ENCODE assay signal across 19 cellular contexts in the genomic region with DNA sequence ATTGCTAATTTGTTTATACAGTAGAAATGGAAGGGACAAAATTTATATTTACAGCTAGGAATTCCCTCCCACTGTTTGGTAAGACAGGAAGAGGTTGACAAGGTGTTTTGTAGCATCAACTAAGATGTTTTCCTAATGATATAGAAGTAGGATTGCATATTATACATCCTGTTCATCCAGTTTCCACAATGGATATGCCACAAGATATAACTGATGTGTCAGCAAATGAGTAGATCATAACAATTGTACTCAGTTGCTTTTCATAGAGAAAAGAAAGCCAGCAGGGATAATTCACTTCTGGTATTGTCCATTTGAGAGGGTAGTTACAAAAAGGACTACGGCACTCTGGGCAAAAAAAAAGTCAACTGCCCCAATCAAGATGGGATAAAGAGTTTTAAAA.
DNase-seq lines count a peak whose midpoint lies in the region; ATAC-seq, FAIRE-seq and TF ChIP-seq lines count a peak whose summit lies in the region.
"Had no signal": no experiment of that assay in that cellular context is flagged by ENCODE, and none has a peak within 500 bp of the region (broad histone marks: within the 10 kb centered on the region; RNA-seq: fewer than 3 reads in every experiment).

No MANE protein-coding gene starts in this region.

- H3K27me3 ChIP-seq in HepG2 (ENCODE audit: control insufficient read depth in 1 of 2, insufficient read depth in 2 of 2, low read length in 2 of 2): no peaks in the 10 kb centered on the region
- no peaks in the 10 kb centered on the region for H3K27me3 ChIP-seq in right lobe of liver
- H3K27me3 ChIP-seq in K562 (ENCODE audit: control insufficient read depth in 2 of 2, insufficient read depth in 2 of 2, low read length in 2 of 2): no peaks in the 10 kb centered on the region

- H3K4me2 ChIP-seq in HepG2 (ENCODE audit: low read depth, low read length) (no peak overlapping the region), K562 (ENCODE audit: insufficient read depth, low read length) (no peak overlapping the region)
- H3K4me2 ChIP-seq: GM23338 had no signal

- H3K9ac ChIP-seq in HepG2 (ENCODE audit: insufficient read depth, low read depth, low read length) (no peak overlapping the region), K562 (ENCODE audit: insufficient read depth in 1 of 2, low read depth in 2 of 2, low read length in 2 of 2) (no peak overlapping the region)

- in situ Hi-C loops in HepG2 (cut with HindIII; ENCODE audit: extremely low pct_ligation_motif_present, low pct_unique_long_range_greater_than_20kb): no loop called here
- in situ Hi-C loops in K562 (cut with MboI): no loop called here

- H3K9me3 ChIP-seq in HepG2 (ENCODE audit: low read length) (no peaks in the 10 kb centered on the region), right lobe of liver (no peaks in the 10 kb centered on the region), K562 (replicated peaks; ENCODE audit: control insufficient read depth, insufficient read depth, low read depth, low read length) (no peaks in the 10 kb centered on the region)

- WGBS in HepG2 (ENCODE audit: low lambda C conversion rate): 0% methylated on average over 1 of the region's 1 CpG
- WGBS in right lobe of liver (ENCODE audit: insufficient coverage, low coverage, low lambda C conversion rate, missing lambda C conversion rate): 56% methylated on average over 1 of the region's 1 CpG
- WGBS in K562 (ENCODE audit: insufficient coverage, low coverage, missing lambda C conversion rate): 6% methylated on average over 1 of the region's 1 CpG

- H3K4me3 ChIP-seq in HepG2 (replicated peaks in 1 of 3; ENCODE audit: insufficient read depth in 1 of 3, low read depth in 2 of 3, low read length in 3 of 3): no peak overlapping the region
- H3K4me3 ChIP-seq in right lobe of liver: no peak overlapping the region
- no peak overlapping the region for H3K4me3 ChIP-seq in K562
- H3K4me3 ChIP-seq: GM23338 had no signal

- CTCF ChIA-PET in HepG2 (lab: Yijun Ruan, JAX; ENCODE audit: low intra/inter-chr PET ratio, low total read pairs): no interaction called here
- CTCF ChIA-PET in K562 (lab: Yijun Ruan, JAX; ENCODE audit: low intra/inter-chr PET ratio): no interaction called here

- POLR2A ChIA-PET in HepG2 (lab: Yijun Ruan, JAX): no interaction called here
- POLR2A ChIA-PET in K562 (lab: Yijun Ruan, JAX): no interaction called here

- TF ChIP-seq CTCF in HepG2 (CRISPR knock-in tag; IDR thresholded peaks at IDR 0.05) (no peak), right lobe of liver (IDR thresholded peaks at IDR 0.05) (no peak), K562 (IDR thresholded peaks at IDR 0.05 in 2 of 3, conservative IDR thresholded peaks at IDR 0.05 in 1 of 3; ENCODE audit: insufficient read depth in 2 of 3, low read depth in 1 of 3, low read length in 3 of 3) (no peak)

- DNase-seq in HepG2 (ENCODE audit: low spot score) (no peak), right lobe of liver (no peak), K562 (ENCODE audit: extremely low read depth in 1 of 4, low spot score in 3 of 4) (no peak), Right ventricle myocardium superior (no peak)
- DNase-seq: 8988T; C1 segment of cervical spinal cord; Calu3; CD4-positive, alpha-beta memory T cell; COR-L47; DMS53; DMS79 treated with DMSO at 0.1 percent for 48 hours; GF-D8; H9 had no signal

- H3K4me1 ChIP-seq in HepG2 (ENCODE audit: insufficient read depth, low read length) (no peaks in the 10 kb centered on the region), right lobe of liver (no peaks in the 10 kb centered on the region), K562 (replicated peaks in 1 of 2; ENCODE audit: control insufficient read depth in 2 of 2, insufficient read depth in 2 of 2, low read length in 2 of 2) (no peaks in the 10 kb centered on the region)

- TF ChIP-seq POLR2A in HepG2 (IDR thresholded peaks at IDR 0.05; ENCODE audit: insufficient read depth in 1 of 2, low read depth in 2 of 2, low read length in 2 of 2) (no peak), right lobe of liver (IDR thresholded peaks at IDR 0.05) (no peak), K562 (conservative IDR thresholded peaks at IDR 0.05) (no peak)

- TF ChIP-seq EP300 in HepG2 (IDR thresholded peaks at IDR 0.05; ENCODE audit: low read depth in 2 of 2, low read length in 2 of 2) (no peak), HepG2 (CRISPR knock-in tag; IDR thresholded peaks at IDR 0.05; ENCODE audit: borderline replicate concordance) (no peak), K562 (IDR thresholded peaks at IDR 0.05; ENCODE audit: low read length) (no peak)

- FAIRE-seq in HepG2 (lab: Jason Lieb, UNC) (no peak), K562 (lab: Jason Lieb, UNC) (no peak)
- FAIRE-seq: GM12891, GM18507 had no signal

- H3K9me1 ChIP-seq in K562 (ENCODE audit: control insufficient read depth, insufficient read depth, low read length): no peaks in the 10 kb centered on the region

- BruUV-seq in HepG2 (replicated peaks; lab: Mats Ljungman, UMichigan) (no TSS peak), K562 (replicated peaks; lab: Mats Ljungman, UMichigan) (no TSS peak)

- H2AFZ ChIP-seq in HepG2 (ENCODE audit: low read length) (no peak overlapping the region), K562 (ENCODE audit: low read depth, low read length) (no peak overlapping the region)
- H2AFZ ChIP-seq: GM23338 had no signal

- ATAC-seq in HepG2 (no peak), right lobe of liver (no peak), K562 (no peak), esophagus mucosa (peak; percentile 78), Right ventricle myocardium superior (ENCODE audit: poor library complexity) (no peak)
- ATAC-seq in activated CD4-positive, CD25-positive, alpha-beta regulatory T cell treated with anti-CD3 and anti-CD28 coated beads, Interleukin-2, amount 50 U/mL, for 24 hours: no peak
- ATAC-seq: GM23338, HCT116 had no signal

- H3K79me2 ChIP-seq in HepG2 (ENCODE audit: insufficient read depth, low read length) (no peaks in the 10 kb centered on the region), K562 (ENCODE audit: control insufficient read depth, insufficient read depth, low read length) (no peaks in the 10 kb centered on the region)

- intact Hi-C loops in HepG2 (cut with micrococcal nuclease; ENCODE audit: unreplicated experiment): no loop called here
- intact Hi-C loops in right lobe of liver (cut with DNase I): no loop called here
- intact Hi-C loops in K562 (cut with micrococcal nuclease): no loop called here
- intact Hi-C loops in Right ventricle myocardium superior (cut with DNase I): no loop called here

- H3K27ac ChIP-seq in HepG2 (ENCODE audit: extremely low read length, insufficient read depth, low read length): no peak overlapping the region
- H3K27ac ChIP-seq in right lobe of liver: no peak overlapping the region
- H3K27ac ChIP-seq in K562 (ENCODE audit: extremely low read depth, low read depth, low read length): no peak overlapping the region

- no peak for TF ChIP-seq RAD21 in HepG2 (CRISPR knock-in tag; IDR thresholded peaks at IDR 0.05)
- no peak for TF ChIP-seq RAD21 in K562 (CRISPR knock-in tag; conservative IDR thresholded peaks at IDR 0.05 in 1 of 2, IDR thresholded peaks at IDR 0.05 in 1 of 2)

- no peaks in the 10 kb centered on the region for H3K36me3 ChIP-seq in HepG2 (replicated peaks in 1 of 2; ENCODE audit: control insufficient read depth in 1 of 2, insufficient read depth in 2 of 2, low read length in 2 of 2)
- no peaks in the 10 kb centered on the region for H3K36me3 ChIP-seq in right lobe of liver
- H3K36me3 ChIP-seq in K562 (ENCODE audit: control insufficient read depth, insufficient read depth, low read length): no peaks in the 10 kb centered on the region

- H4K20me1 ChIP-seq in HepG2 (ENCODE audit: insufficient read depth, low read length): no peaks in the 10 kb centered on the region
- no peaks in the 10 kb centered on the region for H4K20me1 ChIP-seq in K562 (replicated peaks; ENCODE audit: control insufficient read depth, insufficient read depth, low read length)

TF ChIP-seq in HepG2, 621 proteins besides CTCF, POLR2A, EP300 and RAD21 (continues in another document):
- TF ChIP-seq MAFK (conservative IDR thresholded peaks at IDR 0.05 in 1 of 2, IDR thresholded peaks at IDR 0.05 in 1 of 2; ENCODE audit: low read length in 2 of 2): peak; percentile 84 to 91

TF ChIP-seq in K562, 482 proteins besides CTCF, POLR2A, EP300 and RAD21 (continues in another document):
- TF ChIP-seq MAFK (IDR thresholded peaks at IDR 0.05; ENCODE audit: low read length) (peak; percentile 38; the same call in 1 of the 2 replicates), NONO (IDR thresholded peaks at IDR 0.05; ENCODE audit: low read depth in 2 of 2, low read length in 1 of 2) (no peak), ZNF316 (IDR thresholded peaks at IDR 0.05) (peak; percentile 61), RAD51 (IDR thresholded peaks at IDR 0.05; ENCODE audit: borderline replicate concordance, low read depth) (no peak), ZNF668 (CRISPR knock-in tag; IDR thresholded peaks at IDR 0.05) (no peak), MAFG (tag; conservative IDR thresholded peaks at IDR 0.05) (0 out of 2 replicates have a peak, but pooled peaks have one; percentile 32), C11orf30 (IDR thresholded peaks at IDR 0.05; ENCODE audit: low read depth) (peak; percentile 12; the same call in 1 of the 2 replicates), EZH2 (IDR thresholded peaks at IDR 0.05; ENCODE audit: borderline replicate concordance, low read depth, low read length) (no peak)
- TF ChIP-seq, protein P1, sequence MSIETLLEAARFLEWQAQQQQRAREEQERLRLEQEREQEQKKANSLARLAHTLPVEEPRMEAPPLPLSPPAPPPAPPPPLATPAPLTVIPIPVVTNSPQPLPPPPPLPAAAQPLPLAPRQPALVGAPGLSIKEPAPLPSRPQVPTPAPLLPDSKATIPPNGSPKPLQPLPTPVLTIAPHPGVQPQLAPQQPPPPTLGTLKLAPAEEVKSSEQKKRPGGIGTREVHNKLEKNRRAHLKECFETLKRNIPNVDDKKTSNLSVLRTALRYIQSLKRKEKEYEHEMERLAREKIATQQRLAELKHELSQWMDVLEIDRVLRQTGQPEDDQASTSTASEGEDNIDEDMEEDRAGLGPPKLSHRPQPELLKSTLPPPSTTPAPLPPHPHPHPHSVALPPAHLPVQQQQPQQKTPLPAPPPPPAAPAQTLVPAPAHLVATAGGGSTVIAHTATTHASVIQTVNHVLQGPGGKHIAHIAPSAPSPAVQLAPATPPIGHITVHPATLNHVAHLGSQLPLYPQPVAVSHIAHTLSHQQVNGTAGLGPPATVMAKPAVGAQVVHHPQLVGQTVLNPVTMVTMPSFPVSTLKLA (conservative IDR thresholded peaks at IDR 0.05): no peak
- TF ChIP-seq, protein P2, sequence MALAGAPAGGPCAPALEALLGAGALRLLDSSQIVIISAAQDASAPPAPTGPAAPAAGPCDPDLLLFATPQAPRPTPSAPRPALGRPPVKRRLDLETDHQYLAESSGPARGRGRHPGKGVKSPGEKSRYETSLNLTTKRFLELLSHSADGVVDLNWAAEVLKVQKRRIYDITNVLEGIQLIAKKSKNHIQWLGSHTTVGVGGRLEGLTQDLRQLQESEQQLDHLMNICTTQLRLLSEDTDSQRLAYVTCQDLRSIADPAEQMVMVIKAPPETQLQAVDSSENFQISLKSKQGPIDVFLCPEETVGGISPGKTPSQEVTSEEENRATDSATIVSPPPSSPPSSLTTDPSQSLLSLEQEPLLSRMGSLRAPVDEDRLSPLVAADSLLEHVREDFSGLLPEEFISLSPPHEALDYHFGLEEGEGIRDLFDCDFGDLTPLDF (CRISPR knock-in tag; IDR thresholded peaks at IDR 0.05): no peak
